ENCODE assay signal across 20 cellular contexts in the genomic region with DNA sequence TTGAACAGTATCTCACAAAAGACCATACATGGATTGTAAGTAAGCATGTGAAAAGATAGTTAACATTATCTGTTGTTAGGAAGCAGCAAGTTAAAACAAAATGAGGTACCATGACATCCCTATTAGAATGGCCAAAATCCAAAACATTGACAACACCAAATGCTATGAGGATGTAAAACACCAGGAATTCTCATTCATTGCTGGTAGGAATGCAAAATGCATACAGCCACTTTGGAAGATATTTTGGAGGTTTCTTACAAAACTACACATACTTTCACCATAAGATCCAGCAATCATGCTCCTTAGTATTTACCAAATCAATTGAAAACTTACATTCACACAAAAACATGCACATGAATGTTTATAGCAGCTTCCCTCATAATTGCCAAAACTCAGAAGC. TPM values are rescaled to one million over a fixed set of nuclear protein-coding genes. Genes with fewer than 3 reads are reported as not detected.
"Had no signal": no experiment of that assay in that cellular context is flagged by ENCODE, and none has a peak within 500 bp of the region (broad histone marks: within the 10 kb centered on the region; RNA-seq: fewer than 3 reads in every experiment).

No MANE protein-coding gene starts in this region.

- H3K36me3 ChIP-seq: esophagus muscularis mucosa, gastrocnemius medialis, ovary, right atrium auricular region, sigmoid colon, stomach, thoracic aorta, transverse colon had no signal

- ATAC-seq: gastrocnemius medialis; left lobe of liver; mucosa of descending colon; naive thymus-derived CD8-positive, alpha-beta T cell had no signal

- H3K27ac ChIP-seq: esophagus muscularis mucosa, gastrocnemius medialis, ovary, right atrium auricular region, sigmoid colon, stomach, thoracic aorta, transverse colon had no signal

- H3K9me3 ChIP-seq: ovary had no signal

- H3K4me3 ChIP-seq: esophagus muscularis mucosa, gastrocnemius medialis, mucosa of descending colon, ovary, right atrium auricular region, sigmoid colon, stomach, thoracic aorta, transverse colon had no signal

- DNase-seq: dermis blood vessel endothelial cell; effector CD4-positive, alpha-beta T cell; gastrocnemius medialis; islet precursor cell; mucosa of descending colon; naive thymus-derived CD8-positive, alpha-beta T cell; ovary; sigmoid colon; small intestine; stimulated activated CD4-positive, alpha-beta T cell treated with anti-CD3 and anti-CD28 coated beads, Interleukin-12 subunit alpha, Interleukin-12 subunit beta, amount 100 ng/mL, for 4 hours; stimulated activated naive CD4-positive, alpha-beta T cell; stomach; substantia nigra; transverse colon had no signal

- H3K27me3 ChIP-seq: esophagus muscularis mucosa, gastrocnemius medialis, ovary, right atrium auricular region, sigmoid colon, stomach, transverse colon had no signal

RNA-seq across cellular contexts. Expression of gene ICOS, which starts 30.9 kb away (rescaled TPM):
- total RNA-seq: dermis blood vessel endothelial cell, gastrocnemius medialis, right atrium auricular region had no signal
- polyA plus RNA-seq: neural cell had no signal

RNA-seq across cellular contexts. Expression of gene CTLA4, which starts 38.1 kb away (rescaled TPM):
- total RNA-seq: gastrocnemius medialis, posterior vena cava had no signal
- polyA plus RNA-seq: neural cell had no signal
